In genomic region chr18:67639872-67640271, GRCh38 we compare ENCODE assay signal across 21 cellular contexts.
"Had no signal": no experiment of that assay in that cellular context is flagged by ENCODE, and none has a peak within 500 bp of the region (broad histone marks: within the 10 kb centered on the region; RNA-seq: fewer than 3 reads in every experiment).

No MANE protein-coding gene starts in this region.

- H3K79me2 ChIP-seq: hepatocyte had no signal

- H3K27ac Mint-ChIP-seq: naive thymus-derived CD4-positive, alpha-beta T cell; nephron progenitor cell; stimulated activated naive B cell treated with anti-CD40 and anti-IgM and Interleukin-4, amounts not matched to agents 10 μg/mL and 1 μg/mL and 100 μg/mL, for 72 hours; stimulated activated naive CD8-positive, alpha-beta T cell treated with anti-CD3 and anti-CD28 coated beads, Interleukin-15, amount 100 ng/mL, for 72 hours had no signal

- H3K4me1 Mint-ChIP-seq: naive thymus-derived CD4-positive, alpha-beta T cell; nephron progenitor cell; stimulated activated naive B cell treated with anti-CD40 and anti-IgM and Interleukin-4, amounts not matched to agents 10 μg/mL and 1 μg/mL and 100 μg/mL, for 72 hours; stimulated activated naive CD8-positive, alpha-beta T cell treated with anti-CD3 and anti-CD28 coated beads, Interleukin-15, amount 100 ng/mL, for 72 hours had no signal

- H3K27me3 ChIP-seq: esophagus squamous epithelium, hepatocyte, neutrophil, testis, tibial nerve, upper lobe of right lung, vagina had no signal

- H3K27ac ChIP-seq: esophagus squamous epithelium, hepatocyte, neutrophil, skin epidermis, testis, tibial nerve, upper lobe of right lung, vagina had no signal

- H3K4me1 ChIP-seq: esophagus squamous epithelium, testis, tibial nerve, upper lobe of right lung, vagina had no signal

- DNase-seq: dermis blood vessel endothelial cell; esophagus squamous epithelium; foreskin melanocyte; head of caudate nucleus; kidney glomerular epithelial cell; mesendoderm; naive thymus-derived CD4-positive, alpha-beta T cell; nephron progenitor cell; posterior cingulate gyrus; stimulated activated CD4-positive, alpha-beta T cell treated with anti-CD3 and anti-CD28 coated beads, Interleukin-2, amount 100 ng/mL, for 24 hours; stimulated activated CD4-positive, alpha-beta T cell treated with anti-CD3 and anti-CD28 coated beads, Interleukin-4, amount 100 ng/mL, for 4 hours; stimulated activated naive B cell treated with anti-CD40 and anti-IgM and Interleukin-4, amounts not matched to agents 10 μg/mL and 1 μg/mL and 100 μg/mL, for 72 hours; stimulated activated naive CD8-positive, alpha-beta T cell treated with anti-CD3 and anti-CD28 coated beads, Interleukin-15, amount 100 ng/mL, for 72 hours; testis; upper lobe of right lung had no signal

- H3K4me2 ChIP-seq: hepatocyte had no signal

- H2AFZ ChIP-seq: hepatocyte had no signal

- H3K4me3 Mint-ChIP-seq: naive thymus-derived CD4-positive, alpha-beta T cell; nephron progenitor cell; stimulated activated naive B cell treated with anti-CD40 and anti-IgM and Interleukin-4, amounts not matched to agents 10 μg/mL and 1 μg/mL and 100 μg/mL, for 72 hours; stimulated activated naive CD8-positive, alpha-beta T cell treated with anti-CD3 and anti-CD28 coated beads, Interleukin-15, amount 100 ng/mL, for 72 hours had no signal

- H3K9me3 Mint-ChIP-seq: naive thymus-derived CD4-positive, alpha-beta T cell; nephron progenitor cell; stimulated activated naive B cell treated with anti-CD40 and anti-IgM and Interleukin-4, amounts not matched to agents 10 μg/mL and 1 μg/mL and 100 μg/mL, for 72 hours had no signal

- FAIRE-seq: islet of Langerhans had no signal

- H3K4me3 ChIP-seq: esophagus squamous epithelium, hepatocyte, skin epidermis, testis, tibial nerve, upper lobe of right lung, vagina had no signal

- H3K36me3 Mint-ChIP-seq: naive thymus-derived CD4-positive, alpha-beta T cell; stimulated activated naive B cell treated with anti-CD40 and anti-IgM and Interleukin-4, amounts not matched to agents 10 μg/mL and 1 μg/mL and 100 μg/mL, for 72 hours had no signal

- H3K9me3 ChIP-seq: esophagus squamous epithelium, neutrophil, testis, tibial nerve, upper lobe of right lung, vagina had no signal

- H3K36me3 ChIP-seq: esophagus squamous epithelium, neutrophil, tibial nerve, upper lobe of right lung, vagina had no signal
